Comparison of ENCODE assay signal across 8 cellular contexts in genomic region chr22:39240841-39241631, GRCh38. TPM values are rescaled to one million over a fixed set of nuclear protein-coding genes. Genes with fewer than 3 reads are reported as not detected.
A peak's percentile ranks its signal among the peaks of the same experiment; 100 is the strongest.
DNase-seq lines count a peak whose midpoint lies in the region; ATAC-seq lines count a peak whose summit lies in the region.

No MANE protein-coding gene starts in this region.

- peaks cover 53% of the 10 kb centered on the region for H3K27me3 Mint-ChIP-seq in activated naive CD8-positive, alpha-beta T cell treated with anti-CD3 and anti-CD28 coated beads for 36 hours

- peak overlapping the region; percentile 62 for H3K4me3 Mint-ChIP-seq in activated naive CD8-positive, alpha-beta T cell treated with anti-CD3 and anti-CD28 coated beads for 36 hours

- H3K9me3 Mint-ChIP-seq in activated naive CD8-positive, alpha-beta T cell treated with anti-CD3 and anti-CD28 coated beads for 36 hours, result no peaks in the 10 kb centered on the region

- H3K27ac Mint-ChIP-seq in activated naive CD8-positive, alpha-beta T cell treated with anti-CD3 and anti-CD28 coated beads for 36 hours, result peak overlapping the region; percentile 50

- peak; percentile 38 for DNase-seq in stimulated activated CD4-positive, alpha-beta T cell treated with anti-CD3 and anti-CD28 coated beads, Interleukin-15, amount 100 ng/mL, for 24 hours
- no peak for DNase-seq in stimulated activated CD4-positive, alpha-beta T cell treated with anti-CD3 and anti-CD28 coated beads, Interleukin-1b, Interleukin-23, amount 100 ng/mL, for 48 hours
- peak; percentile 32 for DNase-seq in activated naive CD8-positive, alpha-beta T cell treated with anti-CD3 and anti-CD28 coated beads for 36 hours
- DNase-seq in kidney glomerular epithelial cell (lab: John Stamatoyannopoulos, UW) (peak; percentile 33), foreskin melanocyte (no peak)
- peak; percentile 45 for DNase-seq in stimulated activated naive CD8-positive, alpha-beta T cell treated with anti-CD3 and anti-CD28 coated beads, Interleukin-15, Interleukin-2, amounts not matched to agents 100 U/mL and 50 U/mL, for 24 hours

- no peaks in the 10 kb centered on the region for H3K36me3 Mint-ChIP-seq in activated naive CD8-positive, alpha-beta T cell treated with anti-CD3 and anti-CD28 coated beads for 36 hours

- H3K4me1 Mint-ChIP-seq in activated naive CD8-positive, alpha-beta T cell treated with anti-CD3 and anti-CD28 coated beads for 36 hours, result peaks cover 55% of the 10 kb centered on the region

- ATAC-seq in stimulated activated naive CD8-positive, alpha-beta T cell treated with anti-CD3 and anti-CD28 coated beads, Interleukin-15, Interleukin-2, amounts not matched to agents 100 U/mL and 50 U/mL, for 24 hours, result no peak
- no peak for ATAC-seq in GM18520 (IDR thresholded peaks at IDR 0.05; ENCODE audit: unreplicated experiment)
- ATAC-seq in HG02938 (IDR thresholded peaks at IDR 0.05; ENCODE audit: unreplicated experiment), result no peak

RNA-seq across cellular contexts. Expression of gene PDGFB, which starts 3.7 kb away (rescaled TPM):
- under 1 TPM; 0.35 to 0.40 TPM for total RNA-seq in activated naive CD8-positive, alpha-beta T cell treated with anti-CD3 and anti-CD28 coated beads for 36 hours

Comparison
In these comparisons a context has a peak if more than half of its experiments do, and no peak if none do; other contexts are left out.
1. DNase-seq: peak in stimulated activated CD4-positive, alpha-beta T cell treated with anti-CD3 and anti-CD28 coated beads, Interleukin-15, amount 100 ng/mL, for 24 hours (single experiment), activated naive CD8-positive, alpha-beta T cell treated with anti-CD3 and anti-CD28 coated beads for 36 hours (single experiment), kidney glomerular epithelial cell (single experiment) and stimulated activated naive CD8-positive, alpha-beta T cell treated with anti-CD3 and anti-CD28 coated beads, Interleukin-15, Interleukin-2, amounts not matched to agents 100 U/mL and 50 U/mL, for 24 hours (single experiment); none in stimulated activated CD4-positive, alpha-beta T cell treated with anti-CD3 and anti-CD28 coated beads, Interleukin-1b, Interleukin-23, amount 100 ng/mL, for 48 hours (single experiment) and foreskin melanocyte (single experiment).